ENCODE assay signal across 1 cellular context in the genomic region with DNA sequence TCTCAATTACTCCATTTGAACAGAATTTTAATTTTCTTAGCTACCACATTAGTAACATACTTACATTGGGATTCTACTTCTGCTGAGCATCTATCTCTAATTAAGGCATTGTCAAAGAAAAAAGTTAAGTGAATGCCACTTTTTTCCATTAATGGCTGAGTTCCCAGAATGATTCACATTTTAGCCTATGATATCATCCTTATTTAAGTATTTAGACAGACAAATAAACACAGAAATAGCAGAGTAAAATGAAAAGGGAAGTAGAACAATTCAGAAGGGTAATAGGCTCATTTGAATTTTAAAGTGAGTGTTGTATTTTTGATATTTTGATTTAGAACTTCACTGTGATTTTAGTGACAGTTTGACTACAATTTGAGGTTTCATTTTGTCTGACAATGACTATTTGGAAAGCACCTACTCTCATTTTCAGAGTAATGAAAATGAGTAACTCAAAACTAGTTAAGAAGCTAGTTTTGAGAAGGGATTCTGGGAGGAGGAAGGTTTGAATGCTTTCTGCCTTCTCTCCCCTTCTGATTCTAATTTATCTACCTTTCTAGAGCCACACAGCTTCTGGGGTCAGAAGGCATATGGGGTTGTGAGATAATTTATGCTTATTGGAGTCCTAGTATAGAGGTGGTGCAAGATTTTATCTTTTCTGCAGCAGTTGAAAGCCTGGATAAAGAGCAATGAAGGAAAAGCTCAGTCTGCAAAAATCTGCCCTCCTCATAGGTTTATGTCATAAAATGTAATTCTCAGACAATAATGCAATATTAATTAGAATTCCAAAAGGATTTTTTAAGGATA.
A peak's percentile ranks its signal among the peaks of the same experiment; 100 is the strongest.
TF ChIP-seq lines count a peak whose summit lies in the region.

No MANE protein-coding gene starts in this region.

TF ChIP-seq in SK-N-SH treated with all-trans-retinoic acid at 6 μM for 48 hours, 23 proteins besides CTCF, POLR2A, EP300 and RAD21 (continued from another document):
- TF ChIP-seq, protein P1, sequence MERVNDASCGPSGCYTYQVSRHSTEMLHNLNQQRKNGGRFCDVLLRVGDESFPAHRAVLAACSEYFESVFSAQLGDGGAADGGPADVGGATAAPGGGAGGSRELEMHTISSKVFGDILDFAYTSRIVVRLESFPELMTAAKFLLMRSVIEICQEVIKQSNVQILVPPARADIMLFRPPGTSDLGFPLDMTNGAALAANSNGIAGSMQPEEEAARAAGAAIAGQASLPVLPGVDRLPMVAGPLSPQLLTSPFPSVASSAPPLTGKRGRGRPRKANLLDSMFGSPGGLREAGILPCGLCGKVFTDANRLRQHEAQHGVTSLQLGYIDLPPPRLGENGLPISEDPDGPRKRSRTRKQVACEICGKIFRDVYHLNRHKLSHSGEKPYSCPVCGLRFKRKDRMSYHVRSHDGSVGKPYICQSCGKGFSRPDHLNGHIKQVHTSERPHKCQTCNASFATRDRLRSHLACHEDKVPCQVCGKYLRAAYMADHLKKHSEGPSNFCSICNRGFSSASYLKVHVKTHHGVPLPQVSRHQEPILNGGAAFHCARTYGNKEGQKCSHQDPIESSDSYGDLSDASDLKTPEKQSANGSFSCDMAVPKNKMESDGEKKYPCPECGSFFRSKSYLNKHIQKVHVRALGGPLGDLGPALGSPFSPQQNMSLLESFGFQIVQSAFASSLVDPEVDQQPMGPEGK (CRISPR knock-in tag; IDR thresholded peaks at IDR 0.05; ENCODE audit: borderline replicate concordance): no peak
- TF ChIP-seq TOX (CRISPR knock-in tag; IDR thresholded peaks at IDR 0.05; ENCODE audit: borderline replicate concordance): peak; percentile 63
- TF ChIP-seq RARB (CRISPR knock-in tag; IDR thresholded peaks at IDR 0.05): no peak
- TF ChIP-seq, protein P2, sequence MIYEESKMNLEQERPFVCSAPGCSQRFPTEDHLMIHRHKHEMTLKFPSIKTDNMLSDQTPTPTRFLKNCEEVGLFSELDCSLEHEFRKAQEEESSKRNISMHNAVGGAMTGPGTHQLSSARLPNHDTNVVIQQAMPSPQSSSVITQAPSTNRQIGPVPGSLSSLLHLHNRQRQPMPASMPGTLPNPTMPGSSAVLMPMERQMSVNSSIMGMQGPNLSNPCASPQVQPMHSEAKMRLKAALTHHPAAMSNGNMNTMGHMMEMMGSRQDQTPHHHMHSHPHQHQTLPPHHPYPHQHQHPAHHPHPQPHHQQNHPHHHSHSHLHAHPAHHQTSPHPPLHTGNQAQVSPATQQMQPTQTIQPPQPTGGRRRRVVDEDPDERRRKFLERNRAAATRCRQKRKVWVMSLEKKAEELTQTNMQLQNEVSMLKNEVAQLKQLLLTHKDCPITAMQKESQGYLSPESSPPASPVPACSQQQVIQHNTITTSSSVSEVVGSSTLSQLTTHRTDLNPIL (CRISPR knock-in tag; IDR thresholded peaks at IDR 0.05; ENCODE audit: low read depth): no peak
- TF ChIP-seq ISL1 (CRISPR knock-in tag; IDR thresholded peaks at IDR 0.05): peak; percentile 97
